1 cellular context compared by ENCODE assay signal in genomic region chr16:86061771-86062170, GRCh38.
TF ChIP-seq lines count a peak whose summit lies in the region.

No MANE protein-coding gene starts in this region.

TF ChIP-seq in H1, 55 proteins besides CTCF, POLR2A, EP300 and RAD21 (continued from another document):
- no peak for TF ChIP-seq E2F6 (IDR thresholded peaks at IDR 0.05)
- TF ChIP-seq SIX5 (IDR thresholded peaks at IDR 0.05; ENCODE audit: low read depth, low read length) = no peak
- TF ChIP-seq HDAC6 (IDR thresholded peaks at IDR 0.05; ENCODE audit: low read depth, low read length) = no peak
- no peak for TF ChIP-seq EZH2 (IDR thresholded peaks at IDR 0.05; ENCODE audit: low read depth, low read length, severe bottlenecking)
- TF ChIP-seq TCF12 (IDR thresholded peaks at IDR 0.05; ENCODE audit: low read depth, low read length) = no peak
- TF ChIP-seq NANOG (IDR thresholded peaks at IDR 0.05; ENCODE audit: insufficient read depth, low read depth, low read length, poor library complexity, severe bottlenecking) = no peak
- TF ChIP-seq USF2 (IDR thresholded peaks at IDR 0.05; ENCODE audit: low read length) = no peak
